2 cellular contexts compared by ENCODE assay signal in the genomic region with DNA sequence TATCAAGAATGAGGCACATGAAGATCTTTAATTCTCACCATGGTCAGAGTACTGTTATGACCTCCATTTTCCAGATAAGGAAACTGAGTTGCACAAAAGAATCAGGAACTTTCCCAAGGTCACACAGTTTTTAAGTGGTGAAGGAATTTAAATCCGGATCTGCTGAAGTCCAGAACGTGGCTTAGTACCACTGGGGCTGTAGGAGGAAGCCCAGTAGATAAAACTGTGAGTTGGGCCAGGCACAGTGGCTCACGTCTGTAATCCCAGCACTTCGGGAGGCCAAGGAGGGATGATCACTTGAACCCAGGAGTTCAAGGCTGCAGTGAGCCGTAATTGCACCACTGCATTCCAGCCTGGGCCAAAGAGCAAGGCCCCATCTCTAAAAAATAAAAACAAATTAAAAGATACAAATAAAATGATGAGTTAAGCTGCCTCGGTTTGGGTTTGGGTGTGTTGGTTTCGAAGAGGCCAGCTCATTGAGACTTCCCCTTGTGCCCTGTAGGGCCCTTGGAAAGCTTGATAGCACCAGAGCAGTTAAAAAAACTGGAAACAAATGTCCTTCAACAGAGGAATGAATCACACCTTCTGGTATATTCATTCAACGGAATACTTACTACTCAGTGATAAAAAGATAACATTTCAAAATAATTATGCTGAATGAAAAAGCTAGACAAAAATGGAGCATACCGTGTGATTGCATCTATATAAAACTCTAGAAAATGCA.
TF ChIP-seq lines count a peak whose summit lies in the region.

No MANE protein-coding gene starts in this region.

TF ChIP-seq in liver, 16 proteins besides CTCF, POLR2A, EP300 and RAD21:
- peak; percentile 56 for TF ChIP-seq NR2F2 (IDR thresholded peaks at IDR 0.05)
- TF ChIP-seq FOXA1 (IDR thresholded peaks at IDR 0.05), result no peak

TF ChIP-seq in HepG2, 621 proteins besides CTCF, POLR2A, EP300 and RAD21:
- TF ChIP-seq MTA3 (CRISPR knock-in tag; IDR thresholded peaks at IDR 0.05) (no peak), ZNF782 (CRISPR knock-in tag; IDR thresholded peaks at IDR 0.05; ENCODE audit: borderline replicate concordance) (no peak), MLX (CRISPR knock-in tag; IDR thresholded peaks at IDR 0.05) (no peak), NFATC3 (CRISPR knock-in tag; IDR thresholded peaks at IDR 0.05) (no peak), ZNF180 (CRISPR knock-in tag; IDR thresholded peaks at IDR 0.05; ENCODE audit: borderline replicate concordance, low read depth) (no peak), ZNF547 (CRISPR knock-in tag; IDR thresholded peaks at IDR 0.05) (no peak), UBTF (CRISPR knock-in tag; IDR thresholded peaks at IDR 0.05) (no peak), ZSCAN20 (CRISPR knock-in tag; IDR thresholded peaks at IDR 0.05; ENCODE audit: borderline replicate concordance) (no peak), MLLT10 (CRISPR knock-in tag; IDR thresholded peaks at IDR 0.05) (no peak), RXRB (CRISPR knock-in tag; IDR thresholded peaks at IDR 0.05; ENCODE audit: borderline replicate concordance) (no peak), ZKSCAN1 (IDR thresholded peaks at IDR 0.05; ENCODE audit: low read length) (no peak), ZBTB39 (CRISPR knock-in tag; IDR thresholded peaks at IDR 0.05) (no peak), ZNF281 (CRISPR knock-in tag; IDR thresholded peaks at IDR 0.05; ENCODE audit: borderline replicate concordance) (no peak), ZFP82 (CRISPR knock-in tag; IDR thresholded peaks at IDR 0.05; ENCODE audit: borderline replicate concordance) (no peak), ZNF136 (CRISPR knock-in tag; IDR thresholded peaks at IDR 0.05; ENCODE audit: low read depth) (no peak)
- TF ChIP-seq, protein P1, sequence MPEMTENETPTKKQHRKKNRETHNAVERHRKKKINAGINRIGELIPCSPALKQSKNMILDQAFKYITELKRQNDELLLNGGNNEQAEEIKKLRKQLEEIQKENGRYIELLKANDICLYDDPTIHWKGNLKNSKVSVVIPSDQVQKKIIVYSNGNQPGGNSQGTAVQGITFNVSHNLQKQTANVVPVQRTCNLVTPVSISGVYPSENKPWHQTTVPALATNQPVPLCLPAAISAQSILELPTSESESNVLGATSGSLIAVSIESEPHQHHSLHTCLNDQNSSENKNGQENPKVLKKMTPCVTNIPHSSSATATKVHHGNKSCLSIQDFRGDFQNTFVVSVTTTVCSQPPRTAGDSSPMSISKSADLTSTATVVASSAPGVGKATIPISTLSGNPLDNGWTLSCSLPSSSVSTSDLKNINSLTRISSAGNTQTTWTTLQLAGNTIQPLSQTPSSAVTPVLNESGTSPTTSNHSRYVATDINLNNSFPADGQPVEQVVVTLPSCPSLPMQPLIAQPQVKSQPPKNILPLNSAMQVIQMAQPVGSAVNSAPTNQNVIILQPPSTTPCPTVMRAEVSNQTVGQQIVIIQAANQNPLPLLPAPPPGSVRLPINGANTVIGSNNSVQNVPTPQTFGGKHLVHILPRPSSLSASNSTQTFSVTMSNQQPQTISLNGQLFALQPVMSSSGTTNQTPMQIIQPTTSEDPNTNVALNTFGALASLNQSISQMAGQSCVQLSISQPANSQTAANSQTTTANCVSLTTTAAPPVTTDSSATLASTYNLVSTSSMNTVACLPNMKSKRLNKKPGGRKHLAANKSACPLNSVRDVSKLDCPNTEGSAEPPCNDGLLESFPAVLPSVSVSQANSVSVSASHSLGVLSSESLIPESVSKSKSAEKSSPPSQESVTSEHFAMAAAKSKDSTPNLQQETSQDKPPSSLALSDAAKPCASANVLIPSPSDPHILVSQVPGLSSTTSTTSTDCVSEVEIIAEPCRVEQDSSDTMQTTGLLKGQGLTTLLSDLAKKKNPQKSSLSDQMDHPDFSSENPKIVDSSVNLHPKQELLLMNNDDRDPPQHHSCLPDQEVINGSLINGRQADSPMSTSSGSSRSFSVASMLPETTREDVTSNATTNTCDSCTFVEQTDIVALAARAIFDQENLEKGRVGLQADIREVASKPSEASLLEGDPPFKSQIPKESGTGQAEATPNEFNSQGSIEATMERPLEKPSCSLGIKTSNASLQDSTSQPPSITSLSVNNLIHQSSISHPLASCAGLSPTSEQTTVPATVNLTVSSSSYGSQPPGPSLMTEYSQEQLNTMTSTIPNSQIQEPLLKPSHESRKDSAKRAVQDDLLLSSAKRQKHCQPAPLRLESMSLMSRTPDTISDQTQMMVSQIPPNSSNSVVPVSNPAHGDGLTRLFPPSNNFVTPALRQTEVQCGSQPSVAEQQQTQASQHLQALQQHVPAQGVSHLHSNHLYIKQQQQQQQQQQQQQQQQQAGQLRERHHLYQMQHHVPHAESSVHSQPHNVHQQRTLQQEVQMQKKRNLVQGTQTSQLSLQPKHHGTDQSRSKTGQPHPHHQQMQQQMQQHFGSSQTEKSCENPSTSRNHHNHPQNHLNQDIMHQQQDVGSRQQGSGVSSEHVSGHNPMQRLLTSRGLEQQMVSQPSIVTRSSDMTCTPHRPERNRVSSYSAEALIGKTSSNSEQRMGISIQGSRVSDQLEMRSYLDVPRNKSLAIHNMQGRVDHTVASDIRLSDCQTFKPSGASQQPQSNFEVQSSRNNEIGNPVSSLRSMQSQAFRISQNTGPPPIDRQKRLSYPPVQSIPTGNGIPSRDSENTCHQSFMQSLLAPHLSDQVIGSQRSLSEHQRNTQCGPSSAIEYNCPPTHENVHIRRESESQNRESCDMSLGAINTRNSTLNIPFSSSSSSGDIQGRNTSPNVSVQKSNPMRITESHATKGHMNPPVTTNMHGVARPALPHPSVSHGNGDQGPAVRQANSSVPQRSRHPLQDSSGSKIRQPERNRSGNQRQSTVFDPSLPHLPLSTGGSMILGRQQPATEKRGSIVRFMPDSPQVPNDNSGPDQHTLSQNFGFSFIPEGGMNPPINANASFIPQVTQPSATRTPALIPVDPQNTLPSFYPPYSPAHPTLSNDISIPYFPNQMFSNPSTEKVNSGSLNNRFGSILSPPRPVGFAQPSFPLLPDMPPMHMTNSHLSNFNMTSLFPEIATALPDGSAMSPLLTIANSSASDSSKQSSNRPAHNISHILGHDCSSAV (CRISPR knock-in tag; IDR thresholded peaks at IDR 0.05; ENCODE audit: borderline replicate concordance), result no peak
- TF ChIP-seq, protein P2, sequence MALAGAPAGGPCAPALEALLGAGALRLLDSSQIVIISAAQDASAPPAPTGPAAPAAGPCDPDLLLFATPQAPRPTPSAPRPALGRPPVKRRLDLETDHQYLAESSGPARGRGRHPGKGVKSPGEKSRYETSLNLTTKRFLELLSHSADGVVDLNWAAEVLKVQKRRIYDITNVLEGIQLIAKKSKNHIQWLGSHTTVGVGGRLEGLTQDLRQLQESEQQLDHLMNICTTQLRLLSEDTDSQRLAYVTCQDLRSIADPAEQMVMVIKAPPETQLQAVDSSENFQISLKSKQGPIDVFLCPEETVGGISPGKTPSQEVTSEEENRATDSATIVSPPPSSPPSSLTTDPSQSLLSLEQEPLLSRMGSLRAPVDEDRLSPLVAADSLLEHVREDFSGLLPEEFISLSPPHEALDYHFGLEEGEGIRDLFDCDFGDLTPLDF (CRISPR knock-in tag; IDR thresholded peaks at IDR 0.05), result no peak
- TF ChIP-seq, protein P3, sequence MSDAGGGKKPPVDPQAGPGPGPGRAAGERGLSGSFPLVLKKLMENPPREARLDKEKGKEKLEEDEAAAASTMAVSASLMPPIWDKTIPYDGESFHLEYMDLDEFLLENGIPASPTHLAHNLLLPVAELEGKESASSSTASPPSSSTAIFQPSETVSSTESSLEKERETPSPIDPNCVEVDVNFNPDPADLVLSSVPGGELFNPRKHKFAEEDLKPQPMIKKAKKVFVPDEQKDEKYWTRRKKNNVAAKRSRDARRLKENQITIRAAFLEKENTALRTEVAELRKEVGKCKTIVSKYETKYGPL (CRISPR knock-in tag; IDR thresholded peaks at IDR 0.05), result no peak
- TF ChIP-seq, protein P4, sequence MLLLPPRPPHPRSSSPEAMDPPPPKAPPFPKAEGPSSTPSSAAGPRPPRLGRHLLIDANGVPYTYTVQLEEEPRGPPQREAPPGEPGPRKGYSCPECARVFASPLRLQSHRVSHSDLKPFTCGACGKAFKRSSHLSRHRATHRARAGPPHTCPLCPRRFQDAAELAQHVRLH (CRISPR knock-in tag; IDR thresholded peaks at IDR 0.05; ENCODE audit: borderline replicate concordance, low read depth), result no peak
